8 cellular contexts compared by ENCODE assay signal in the genomic region with DNA sequence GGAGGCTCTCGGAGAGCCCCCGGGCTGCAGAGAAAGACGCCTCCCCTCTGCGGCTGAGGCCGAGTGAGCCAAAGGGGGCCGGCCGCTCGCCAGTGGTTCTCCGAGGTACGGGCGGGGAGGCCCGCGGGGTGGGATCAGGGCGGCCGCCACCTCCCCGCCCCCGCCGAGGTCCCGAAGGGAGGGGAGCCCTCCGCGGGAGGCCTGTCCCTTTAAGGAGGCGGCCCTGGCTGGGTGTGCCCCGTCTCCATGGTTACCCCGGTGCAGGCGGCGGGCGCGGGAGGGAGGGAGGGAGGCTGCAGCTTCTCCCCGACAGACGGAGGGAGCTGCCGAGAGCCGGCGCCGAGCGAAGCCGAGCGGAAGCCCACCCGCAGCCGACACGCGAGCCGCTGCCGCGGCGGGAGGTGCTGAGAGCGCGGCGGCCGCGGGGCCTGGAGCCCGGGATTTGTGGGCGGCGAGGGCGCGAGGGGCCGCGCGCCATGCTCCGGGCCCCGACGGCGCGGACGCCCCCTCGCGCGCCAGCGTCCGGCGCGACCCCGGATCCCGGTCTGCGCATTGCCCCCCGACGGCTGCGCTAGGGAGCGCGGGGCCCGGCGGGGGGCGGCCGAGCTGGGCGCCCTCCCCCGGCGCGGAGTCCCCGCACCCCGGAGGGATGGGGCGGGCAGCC. TPM values are rescaled to one million over a fixed set of nuclear protein-coding genes. Genes with fewer than 3 reads are reported as not detected.
DNase-seq lines count a peak whose midpoint lies in the region; ATAC-seq, FAIRE-seq and TF ChIP-seq lines count a peak whose summit lies in the region.

Gene KCNH3 (plus strand): TSS at position 291 of the 664 bp plus-strand sequence. CDS start 387 bp downstream, outside the sequence.

- intact Hi-C loops in IMR-90 (cut with micrococcal nuclease) = no loop called here

- no peak for TF ChIP-seq POLR2A in IMR-90 (IDR thresholded peaks at IDR 0.05; ENCODE audit: low read depth, low read length)

- FAIRE-seq in RCC 7860 (lab: Jason Lieb, UNC) = no peak

- no peaks in the 10 kb centered on the region for H3K9me3 ChIP-seq in IMR-90 (ENCODE audit: control insufficient read depth, insufficient read depth, low read length)

- H2BK15ac ChIP-seq in IMR-90 (ENCODE audit: low read depth, low read length) = no peak within 1 kb of the TSS

- H4K91ac ChIP-seq in IMR-90 (ENCODE audit: insufficient read depth, low read depth, low read length) = no peak within 1 kb of the TSS

- H2AK9ac ChIP-seq in IMR-90 (replicated peaks; ENCODE audit: low read depth, low read length, poor library complexity) = peak within 1 kb of the TSS; percentile 89

- no peaks in the 10 kb centered on the region for H3K36me3 Mint-ChIP-seq in nephron (ENCODE audit: low read depth)

- no peak within 1 kb of the TSS for H3K27ac ChIP-seq in IMR-90 (ENCODE audit: insufficient read depth, low read length)

- H2BK120ac ChIP-seq in IMR-90 (ENCODE audit: low read depth, low read length) = no peak within 1 kb of the TSS

- peak within 1 kb of the TSS; percentile 85 for H3K23ac ChIP-seq in IMR-90 (ENCODE audit: low read depth, low read length)

- no peak within 1 kb of the TSS for H2BK20ac ChIP-seq in IMR-90 (ENCODE audit: low read depth, low read length)

- no peak within 1 kb of the TSS for H2AK5ac ChIP-seq in IMR-90 (ENCODE audit: low read depth, low read length)

- peaks cover 58% of the 10 kb centered on the region for H3K27me3 ChIP-seq in IMR-90 (ENCODE audit: control insufficient read depth, insufficient read depth, low read length)

- H3K18ac ChIP-seq in IMR-90 (ENCODE audit: low read depth, low read length) = no peak within 1 kb of the TSS

- no peaks in the 10 kb centered on the region for H3K79me1 ChIP-seq in IMR-90 (ENCODE audit: low read depth in 1 of 2, low read length in 2 of 2)

- no peaks in the 10 kb centered on the region for H3K9me1 ChIP-seq in IMR-90 (ENCODE audit: insufficient read depth, low read length)

- peak within 1 kb of the TSS; percentile 58 for H3K4me2 ChIP-seq in IMR-90 (ENCODE audit: low read depth, low read length)

- H3K27ac Mint-ChIP-seq in nephron = no peak within 1 kb of the TSS

- H3K14ac ChIP-seq in IMR-90 (replicated peaks; ENCODE audit: low read depth, low read length) = no peak within 1 kb of the TSS

- TF ChIP-seq RAD21 in IMR-90 (IDR thresholded peaks at IDR 0.05; ENCODE audit: low read length) = no peak

- no peaks in the 10 kb centered on the region for H3K9me3 Mint-ChIP-seq in nephron

- H4K20me1 ChIP-seq in IMR-90 (ENCODE audit: insufficient read depth, low read length) = no peaks in the 10 kb centered on the region; the same call in 1 of the 2 replicates

- no peak within 1 kb of the TSS for H3K9ac ChIP-seq in IMR-90 (ENCODE audit: low read depth, low read length)

- H3K56ac ChIP-seq in IMR-90 (ENCODE audit: extremely low read depth, insufficient read depth, low read length) = no peak within 1 kb of the TSS

- no TSS peak for BruUV-seq in IMR-90 (replicated peaks; lab: Mats Ljungman, UMichigan)

- H4K8ac ChIP-seq in IMR-90 (ENCODE audit: low read depth in 2 of 2, low read length in 2 of 2) = no peak within 1 kb of the TSS

- in situ Hi-C loops in IMR-90 (cut with MboI; ENCODE audit: low sequenced_read_pairs) = no loop called here

- H4K5ac ChIP-seq in IMR-90 (ENCODE audit: low read depth, low read length) = no peak within 1 kb of the TSS

- dilution Hi-C loops in IMR-90 (cut with HindIII; ENCODE audit: low sequenced_read_pairs, unreplicated experiment) = no loop called here

- CTCF ChIA-PET in IMR-90 (lab: Yijun Ruan, JAX) = no interaction called here

- ATAC-seq in GM19025 (IDR thresholded peaks at IDR 0.05; ENCODE audit: low read depth, unreplicated experiment) = peak; percentile 58
- peak; percentile 83 for ATAC-seq in IMR-90 (ENCODE audit: low read depth)

- peak within 1 kb of the TSS; percentile 80 for H2AFZ ChIP-seq in IMR-90 (replicated peaks; ENCODE audit: low read length, poor library complexity)

- POLR2A ChIA-PET in IMR-90 (lab: Charles Lee; ENCODE audit: unreplicated experiment) = interaction anchor here (1.0 kb wide), 1 partner anchor 181 kb away, joined by 3 read pairs; no protein-coding TSS in a partner anchor

- H3K4me1 Mint-ChIP-seq in nephron = peaks cover 24% of the 10 kb centered on the region

- H3K4me1 ChIP-seq in IMR-90 (ENCODE audit: control insufficient read depth, insufficient read depth, low read length) = 0 out of 2 replicates have a peak, but pooled peaks cover 2% of the 10 kb centered on the region

- TF ChIP-seq CTCF in IMR-90 (conservative IDR thresholded peaks at IDR 0.05; ENCODE audit: low read depth, low read length) (no peak), nephron (IDR thresholded peaks at IDR 0.05; ENCODE audit: unreplicated experiment in 3 of 3) (no peak)

- no peak within 1 kb of the TSS for H2BK5ac ChIP-seq in IMR-90 (ENCODE audit: low read depth, low read length, poor library complexity, severe bottlenecking)

- DNase-seq in A172 (ENCODE audit: low spot score) = peak; percentile 49
- DNase-seq in IMR-90 = peak; percentile 41
- DNase-seq in RCC 7860 (ENCODE audit: low spot score) = peak; percentile 13
- peak; percentile 76 to 79 for DNase-seq in activated T-helper 1 cell treated with anti-CD3 and anti-CD28 coated beads, Interleukin-2, amount 50 U/mL, for 16 hours (ENCODE audit: low read depth in 1 of 2, low spot score in 1 of 2)
- DNase-seq in fibroblast of peridontal ligament (ENCODE audit: extremely low read depth) = peak; percentile 26
- peak; percentile 78 to 89 (median 87) for DNase-seq in stimulated activated naive CD4-positive, alpha-beta T cell (lab: John Stamatoyannopoulos, UW)

- peaks cover 87% of the 10 kb centered on the region for H3K27me3 Mint-ChIP-seq in nephron (ENCODE audit: low read depth)

- peak within 1 kb of the TSS; percentile 51 for H3K4me3 ChIP-seq in IMR-90 (ENCODE audit: insufficient read depth, low read depth, low read length)

- no peak within 1 kb of the TSS for H3K4ac ChIP-seq in IMR-90 (ENCODE audit: low read depth, low read length)

- H3K36me3 ChIP-seq in IMR-90 (ENCODE audit: control insufficient read depth, insufficient read depth, low read length) = no peaks in the 10 kb centered on the region

- WGBS in IMR-90 (ENCODE audit: extremely low coverage in 2 of 2, insufficient read length in 1 of 2), 2 experiments = 2% methylated on average over 64 of the region's 90 CpGs; no CpG with 5 or more reads in 1 of the 2 experiments

- peak within 1 kb of the TSS; percentile 72 to 73 (median 72) for H3K4me3 Mint-ChIP-seq in nephron

TF ChIP-seq in IMR-90, 13 proteins besides CTCF, POLR2A, EP300 and RAD21:
- TF ChIP-seq MAFK (IDR thresholded peaks at IDR 0.05; ENCODE audit: low read depth, low read length) = no peak
- TF ChIP-seq, protein P1, sequence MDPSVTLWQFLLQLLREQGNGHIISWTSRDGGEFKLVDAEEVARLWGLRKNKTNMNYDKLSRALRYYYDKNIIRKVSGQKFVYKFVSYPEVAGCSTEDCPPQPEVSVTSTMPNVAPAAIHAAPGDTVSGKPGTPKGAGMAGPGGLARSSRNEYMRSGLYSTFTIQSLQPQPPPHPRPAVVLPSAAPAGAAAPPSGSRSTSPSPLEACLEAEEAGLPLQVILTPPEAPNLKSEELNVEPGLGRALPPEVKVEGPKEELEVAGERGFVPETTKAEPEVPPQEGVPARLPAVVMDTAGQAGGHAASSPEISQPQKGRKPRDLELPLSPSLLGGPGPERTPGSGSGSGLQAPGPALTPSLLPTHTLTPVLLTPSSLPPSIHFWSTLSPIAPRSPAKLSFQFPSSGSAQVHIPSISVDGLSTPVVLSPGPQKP (IDR thresholded peaks at IDR 0.05; ENCODE audit: borderline replicate concordance, low read depth, low read length) = no peak
- no peak for TF ChIP-seq CHD1 (IDR thresholded peaks at IDR 0.05; ENCODE audit: low read depth, low read length)
- TF ChIP-seq, protein P2, sequence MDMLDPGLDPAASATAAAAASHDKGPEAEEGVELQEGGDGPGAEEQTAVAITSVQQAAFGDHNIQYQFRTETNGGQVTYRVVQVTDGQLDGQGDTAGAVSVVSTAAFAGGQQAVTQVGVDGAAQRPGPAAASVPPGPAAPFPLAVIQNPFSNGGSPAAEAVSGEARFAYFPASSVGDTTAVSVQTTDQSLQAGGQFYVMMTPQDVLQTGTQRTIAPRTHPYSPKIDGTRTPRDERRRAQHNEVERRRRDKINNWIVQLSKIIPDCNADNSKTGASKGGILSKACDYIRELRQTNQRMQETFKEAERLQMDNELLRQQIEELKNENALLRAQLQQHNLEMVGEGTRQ (IDR thresholded peaks at IDR 0.05; ENCODE audit: low read depth, low read length) = no peak

RNA-seq across cellular contexts. Expression of gene KCNH3, which starts in this region (rescaled TPM):
- total RNA-seq in A172 (2014; rRNA removed; shearing (Covaris generic)) = 5.4 and 7.1 TPM in 2 replicates
- 0.28 TPM in 1 of 2 replicates, not detected in the other for total RNA-seq in IMR-90 (2012; rRNA removed)
- 0.10 and 0.20 TPM in 2 replicates for polyA plus RNA-seq in IMR-90 (2012; rRNA removed)
- 0.05 and 0.09 TPM in 2 replicates for polyA plus RNA-seq in IMR-90 (2012; cell fraction: cytosol; rRNA removed)
- polyA plus RNA-seq in IMR-90 (2012; cell fraction: nucleus; rRNA removed; ENCODE audit: low replicate concordance) = 0.49 and 1.6 TPM in 2 replicates

Comparison
In these comparisons a context has a peak if more than half of its experiments do, and no peak if none do; other contexts are left out.
1. DNase-seq: peak in every context shown above with its lines; median percentile 87 in stimulated activated naive CD4-positive, alpha-beta T cell; 78 in activated T-helper 1 cell treated with anti-CD3 and anti-CD28 coated beads, Interleukin-2, amount 50 U/mL, for 16 hours; 49 in A172; 41 in IMR-90; 26 in fibroblast of peridontal ligament; 13 in RCC 7860.